Comparison of ENCODE assay signal across 8 cellular contexts in genomic region chr19:37505958-37506386, GRCh38. TPM values are rescaled to one million over a fixed set of nuclear protein-coding genes. Genes with fewer than 3 reads are reported as not detected.
DNase-seq lines count a peak whose midpoint lies in the region; ATAC-seq and TF ChIP-seq lines count a peak whose summit lies in the region.

No MANE protein-coding gene starts in this region.

- peaks cover 8% of the 10 kb centered on the region for H3K36me3 Mint-ChIP-seq in natural killer cell treated with Interleukin-12 subunit alpha and Interleukin-12 subunit beta and Interleukin-15 and Interleukin-18, amount 100 ng/mL, for 72 hours

- TF ChIP-seq CTCF in C4-2B (conservative IDR thresholded peaks at IDR 0.05), result no peak
- TF ChIP-seq CTCF in HL-60 (IDR thresholded peaks at IDR 0.05; ENCODE audit: insufficient read depth, low read length), result no peak

- no peak overlapping the region for H3K27ac Mint-ChIP-seq in natural killer cell treated with Interleukin-12 subunit alpha and Interleukin-12 subunit beta and Interleukin-15 and Interleukin-18, amount 100 ng/mL, for 72 hours

- peaks cover 3% of the 10 kb centered on the region for H3K9me3 ChIP-seq in effector memory CD4-positive, alpha-beta T cell (ENCODE audit: control insufficient read depth, low read length)

- no peaks in the 10 kb centered on the region for H3K4me1 ChIP-seq in effector memory CD4-positive, alpha-beta T cell (ENCODE audit: control insufficient read depth, insufficient read depth, low read length, poor library complexity, severe bottlenecking)

- H3K36me3 ChIP-seq in effector memory CD4-positive, alpha-beta T cell (ENCODE audit: control insufficient read depth, insufficient read depth, low read length), result no peaks in the 10 kb centered on the region

- peak overlapping the region; percentile 45 for H3K4me3 ChIP-seq in HL-60 (replicated peaks; ENCODE audit: insufficient read depth, low read length)
- H3K4me3 ChIP-seq in effector memory CD4-positive, alpha-beta T cell (ENCODE audit: insufficient read depth, low read depth, low read length, poor library complexity, severe bottlenecking), result peak overlapping the region; percentile 82

- ATAC-seq in natural killer cell treated with Interleukin-12 subunit alpha and Interleukin-12 subunit beta and Interleukin-15 and Interleukin-18, amount 100 ng/mL, for 72 hours, result peak; percentile 14 to 60
- no peak for ATAC-seq in HG02623 (IDR thresholded peaks at IDR 0.05; ENCODE audit: unreplicated experiment)
- no peak for ATAC-seq in HG02610 (IDR thresholded peaks at IDR 0.05; ENCODE audit: unreplicated experiment)

- H3K27me3 Mint-ChIP-seq in natural killer cell treated with Interleukin-12 subunit alpha and Interleukin-12 subunit beta and Interleukin-15 and Interleukin-18, amount 100 ng/mL, for 72 hours, result no peaks in the 10 kb centered on the region

- no peak overlapping the region for H3K4me3 Mint-ChIP-seq in natural killer cell treated with Interleukin-12 subunit alpha and Interleukin-12 subunit beta and Interleukin-15 and Interleukin-18, amount 100 ng/mL, for 72 hours

- H3K4me1 Mint-ChIP-seq in natural killer cell treated with Interleukin-12 subunit alpha and Interleukin-12 subunit beta and Interleukin-15 and Interleukin-18, amount 100 ng/mL, for 72 hours (ENCODE audit: low read depth in 2 of 2), result no peaks in the 10 kb centered on the region

- no peaks in the 10 kb centered on the region for H3K9me3 Mint-ChIP-seq in natural killer cell treated with Interleukin-12 subunit alpha and Interleukin-12 subunit beta and Interleukin-15 and Interleukin-18, amount 100 ng/mL, for 72 hours

- DNase-seq in HL-60 (ENCODE audit: low read depth in 1 of 2, low spot score in 1 of 2), result no peak
- DNase-seq in effector memory CD4-positive, alpha-beta T cell, result no peak
- no peak for DNase-seq in natural killer cell treated with Interleukin-12 subunit alpha and Interleukin-12 subunit beta and Interleukin-15 and Interleukin-18, amount 100 ng/mL, for 72 hours (ENCODE audit: low spot score)
- DNase-seq in central memory CD4-positive, alpha-beta T cell, result no peak
- DNase-seq in AML-193 (lab: John Stamatoyannopoulos, UW), result no peak

- peak overlapping the region; percentile 70 for H3K27ac ChIP-seq in C4-2B
- peak overlapping the region; percentile 79 for H3K27ac ChIP-seq in HL-60 (replicated peaks)
- H3K27ac ChIP-seq in effector memory CD4-positive, alpha-beta T cell (ENCODE audit: insufficient read depth, low read length, poor library complexity, severe bottlenecking), result peak overlapping the region; percentile 93

- H3K27me3 ChIP-seq in HL-60 (ENCODE audit: insufficient read depth, poor library complexity, severe bottlenecking), result no peaks in the 10 kb centered on the region
- H3K27me3 ChIP-seq in effector memory CD4-positive, alpha-beta T cell (replicated peaks; ENCODE audit: control insufficient read depth, insufficient read depth, low read length, poor library complexity, severe bottlenecking), result no peaks in the 10 kb centered on the region

RNA-seq across cellular contexts. Expression of gene ZNF793, which starts 0.8 kb away (rescaled TPM):
- 1 to 10 TPM; 4.1 to 4.7 TPM for total RNA-seq in natural killer cell treated with Interleukin-12 subunit alpha and Interleukin-12 subunit beta and Interleukin-15 and Interleukin-18, amount 100 ng/mL, for 72 hours

RNA-seq across cellular contexts. Expression of gene ZNF570, which starts 36.8 kb away (rescaled TPM):
- 1 to 10 TPM; 3.6 to 7.1 TPM for total RNA-seq in natural killer cell treated with Interleukin-12 subunit alpha and Interleukin-12 subunit beta and Interleukin-15 and Interleukin-18, amount 100 ng/mL, for 72 hours

RNA-seq across cellular contexts. Expression of gene ZNF569, which starts 38.7 kb away (rescaled TPM):
- 1 to 10 TPM; 3.6 to 6.2 TPM for total RNA-seq in natural killer cell treated with Interleukin-12 subunit alpha and Interleukin-12 subunit beta and Interleukin-15 and Interleukin-18, amount 100 ng/mL, for 72 hours

Comparison
In these comparisons a context has a peak if more than half of its experiments do, and no peak if none do; other contexts are left out.
1. ATAC-seq: peak in natural killer cell treated with Interleukin-12 subunit alpha and Interleukin-12 subunit beta and Interleukin-15 and Interleukin-18, amount 100 ng/mL, for 72 hours (2 of 2); none in HG02623 (single experiment) and HG02610 (single experiment).
2. Peak in every context shown above with its lines, with median percentiles within 50 percentile points of each other: H3K27ac ChIP-seq.